11 cellular contexts compared by ENCODE assay signal in the genomic region with DNA sequence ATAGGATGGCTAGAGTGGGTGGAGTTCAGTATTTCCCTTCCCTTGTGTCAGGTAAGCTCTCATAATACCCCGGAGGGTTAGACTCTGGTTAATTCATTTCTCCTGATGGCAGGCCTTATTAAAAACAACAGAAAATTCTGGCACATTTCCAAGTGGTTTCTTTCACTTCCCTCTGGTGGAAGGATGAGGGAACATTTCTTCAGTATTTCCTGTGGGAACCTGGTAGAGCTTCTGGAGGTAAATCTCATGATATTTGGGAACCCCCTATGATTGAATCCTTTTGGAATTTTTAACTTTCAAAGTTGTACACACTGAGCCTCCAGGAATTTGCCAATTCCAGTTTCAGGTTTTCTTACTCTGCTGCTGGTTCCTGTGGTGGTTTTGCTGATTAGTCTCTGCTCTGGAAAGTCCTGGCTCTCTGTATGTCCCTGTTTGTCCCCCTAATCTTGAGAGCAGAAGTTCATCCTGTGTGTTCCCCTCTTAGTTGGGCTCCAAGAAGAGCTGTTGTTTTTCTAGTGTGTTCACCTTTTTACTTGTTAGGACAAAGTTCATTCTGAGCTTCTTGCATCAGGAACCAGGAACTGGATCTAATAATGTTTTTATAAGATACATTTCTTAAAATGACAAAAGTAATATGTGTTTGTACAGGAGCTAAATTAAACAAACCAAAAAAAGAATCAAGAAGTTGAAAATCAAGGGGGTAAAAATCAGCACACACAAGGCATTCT. TPM values are rescaled to one million over a fixed set of nuclear protein-coding genes. Genes with fewer than 3 reads are reported as not detected.
A peak's percentile ranks its signal among the peaks of the same experiment; 100 is the strongest.
DNase-seq lines count a peak whose midpoint lies in the region; ATAC-seq, FAIRE-seq and TF ChIP-seq lines count a peak whose summit lies in the region.
"Had no signal": no experiment of that assay in that cellular context is flagged by ENCODE, and none has a peak within 500 bp of the region (broad histone marks: within the 10 kb centered on the region; RNA-seq: fewer than 3 reads in every experiment).

No MANE protein-coding gene starts in this region.

- no peaks in the 10 kb centered on the region for H3K27me3 ChIP-seq in bronchial epithelial cell (ENCODE audit: control insufficient read depth, insufficient read depth, low read length)
- H3K27me3 ChIP-seq in parathyroid adenoma (ENCODE audit: control insufficient read depth, insufficient read depth, low read length) = no peaks in the 10 kb centered on the region

- no peak overlapping the region for H3K4me3 ChIP-seq in bronchial epithelial cell (ENCODE audit: low read depth, low read length)
- H3K4me3 ChIP-seq in parathyroid adenoma (ENCODE audit: low read depth, low read length) = no peak overlapping the region

- TF ChIP-seq CTCF in bronchial epithelial cell (IDR thresholded peaks at IDR 0.05; ENCODE audit: insufficient read depth, low read length, severe bottlenecking) (no peak), parathyroid adenoma (IDR thresholded peaks at IDR 0.05) (peak; percentile 6)

- FAIRE-seq in bronchial epithelial cell (lab: Jason Lieb, UNC) = no peak

- no peaks in the 10 kb centered on the region for H3K9me3 ChIP-seq in parathyroid adenoma (ENCODE audit: control insufficient read depth, low read length)

- H3K9ac ChIP-seq in parathyroid adenoma = no peak overlapping the region

- no peaks in the 10 kb centered on the region for H3K79me2 ChIP-seq in parathyroid adenoma

- no peak overlapping the region for H3K4me2 ChIP-seq in parathyroid adenoma (ENCODE audit: low read length)

- no peaks in the 10 kb centered on the region for H3K36me3 ChIP-seq in bronchial epithelial cell (ENCODE audit: control insufficient read depth, insufficient read depth, low read length)
- H3K36me3 ChIP-seq in parathyroid adenoma (ENCODE audit: control insufficient read depth, insufficient read depth, low read length) = no peaks in the 10 kb centered on the region

- no peaks in the 10 kb centered on the region for H3K4me1 ChIP-seq in parathyroid adenoma

- H2AFZ ChIP-seq in parathyroid adenoma = peak overlapping the region; percentile 30

- ATAC-seq in GM19035 (IDR thresholded peaks at IDR 0.05; ENCODE audit: unreplicated experiment) = no peak
- no peak for ATAC-seq in HG02970 (IDR thresholded peaks at IDR 0.05; ENCODE audit: low FRiP score, unreplicated experiment)

- DNase-seq in DMS53 (lab: John Stamatoyannopoulos, UW) = peak; percentile 25
- no peak for DNase-seq in DMS53 treated with DMSO at 0.1 percent for 48 hours (lab: John Stamatoyannopoulos, UW; ENCODE audit: unreplicated experiment)
- DNase-seq in NCI-H1048 (lab: John Stamatoyannopoulos, UW) = peak; percentile 37
- peak; percentile 47 for DNase-seq in bronchial epithelial cell (ENCODE audit: low read depth)
- DNase-seq in iPS-NIHi11 (ENCODE audit: low spot score) = no peak
- DNase-seq: activated naive CD8-positive, alpha-beta T cell treated with anti-CD3 and anti-CD28 coated beads for 36 hours had no signal

- no peak overlapping the region for H3K27ac ChIP-seq in parathyroid adenoma
- H3K27ac ChIP-seq: 22Rv1 had no signal

RNA-seq across cellular contexts. Expression of gene CHRNA7, which starts 12.1 kb away (rescaled TPM):
- under 0.01 TPM in 2 replicates for total RNA-seq in bronchial epithelial cell
- total RNA-seq: lung microvascular endothelial cell had no signal

Comparison
In these comparisons a context has a peak if more than half of its experiments do, and no peak if none do; other contexts are left out.
1. DNase-seq: peak in DMS53 (single experiment), NCI-H1048 (single experiment) and bronchial epithelial cell (single experiment); none in DMS53 treated with DMSO at 0.1 percent for 48 hours (single experiment) and iPS-NIHi11 (single experiment).